8 cellular contexts compared by ENCODE assay signal in the genomic region with DNA sequence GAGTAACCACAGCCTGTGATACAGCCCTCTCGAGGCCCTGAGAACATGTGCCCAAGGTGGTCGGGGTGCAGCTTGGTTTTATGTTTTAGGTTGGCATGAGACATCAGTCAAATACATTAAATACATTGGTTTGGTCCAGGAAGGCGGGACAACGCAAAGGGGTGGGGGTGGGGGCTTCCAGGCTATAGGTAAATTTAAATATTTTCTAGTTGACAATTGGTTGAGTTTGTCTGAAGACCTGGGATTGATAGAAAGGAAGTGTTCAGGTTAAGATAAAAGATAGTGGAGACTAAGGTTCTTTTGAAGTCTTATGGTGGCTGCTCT. TPM values are rescaled to one million over a fixed set of nuclear protein-coding genes. Genes with fewer than 3 reads are reported as not detected.
A peak's percentile ranks its signal among the peaks of the same experiment; 100 is the strongest.
DNase-seq lines count a peak whose midpoint lies in the region; ATAC-seq and TF ChIP-seq lines count a peak whose summit lies in the region.

No MANE protein-coding gene starts in this region.

- no peaks in the 10 kb centered on the region for H3K27me3 Mint-ChIP-seq in activated T-cell treated with anti-CD3 and anti-CD28 coated beads, Interleukin-2, amount 50 U/mL, for 72 hours (ENCODE audit: low read depth)

- H3K4me1 ChIP-seq in iPS-15b (ENCODE audit: control insufficient read depth, insufficient read depth, low read length): no peaks in the 10 kb centered on the region
- peaks cover 11 to 44% (median 36%) of the 10 kb centered on the region in 4 donors for H3K4me1 ChIP-seq in stomach

- H3K27ac ChIP-seq in stomach: peak overlapping the region in 3 of 5 donors; percentile 95 to 99 (median 96)

- H3K4me3 ChIP-seq in iPS-15b (ENCODE audit: low read depth, low read length) (peak overlapping the region; percentile 97), stomach (peak overlapping the region; percentile 75 to 84 (median 76))

- WGBS in stomach, 5 donors: 33 to 51% (median 36%) methylated on average over 4 of the region's 4 CpGs

- H3K9me3 Mint-ChIP-seq in activated T-cell treated with anti-CD3 and anti-CD28 coated beads, Interleukin-2, amount 50 U/mL, for 72 hours: no peaks in the 10 kb centered on the region

- TF ChIP-seq POLR2A in stomach (IDR thresholded peaks at IDR 0.05): no peak

- peaks cover 3 to 13% of the 10 kb centered on the region in 2 donors for H3K36me3 Mint-ChIP-seq in activated T-cell treated with anti-CD3 and anti-CD28 coated beads, Interleukin-2, amount 50 U/mL, for 72 hours (ENCODE audit: insufficient read depth in 2 of 2)

- peaks cover 7% of the 10 kb centered on the region for H3K36me3 ChIP-seq in iPS-15b (ENCODE audit: control insufficient read depth, insufficient read depth, low read length)
- peaks cover 0 to 26% (median 24%) of the 10 kb centered on the region in 4 donors for H3K36me3 ChIP-seq in stomach

- intact Hi-C loops in stomach (cut with DNase I; ENCODE audit: low total_unique reads): no loop called here
- intact Hi-C loops in posterior cingulate gyrus (cut with DNase I): no loop called here

- ATAC-seq in activated T-cell treated with anti-CD3 and anti-CD28 coated beads, Interleukin-2, amount 50 U/mL, for 72 hours (replicated peaks in 1 of 2): no peak

- TF ChIP-seq CTCF in stomach (IDR thresholded peaks at IDR 0.05): no peak

- peak overlapping the region; percentile 87 to 98 for H3K4me3 Mint-ChIP-seq in activated T-cell treated with anti-CD3 and anti-CD28 coated beads, Interleukin-2, amount 50 U/mL, for 72 hours

- no peaks in the 10 kb centered on the region for H3K9me3 ChIP-seq in iPS-15b (ENCODE audit: control insufficient read depth, insufficient read depth, low read length)
- H3K9me3 ChIP-seq in stomach: no peaks in the 10 kb centered on the region

- peaks cover 57% of the 10 kb centered on the region for H3K4me1 Mint-ChIP-seq in activated T-cell treated with anti-CD3 and anti-CD28 coated beads, Interleukin-2, amount 50 U/mL, for 72 hours (ENCODE audit: low read depth)

- H3K27me3 ChIP-seq in iPS-15b (ENCODE audit: control insufficient read depth, insufficient read depth, low read length) (no peaks in the 10 kb centered on the region), stomach (no peaks in the 10 kb centered on the region)

- peak overlapping the region; percentile 94 for H3K27ac Mint-ChIP-seq in activated T-cell treated with anti-CD3 and anti-CD28 coated beads, Interleukin-2, amount 50 U/mL, for 72 hours

- TF ChIP-seq EP300 in stomach (IDR thresholded peaks at IDR 0.05): no peak

- H3K9ac ChIP-seq in iPS-15b (ENCODE audit: low read depth, low read length): peak overlapping the region; percentile 97

- DNase-seq in NCI-H146 (lab: John Stamatoyannopoulos, UW) (peak; percentile 46), NCI-H146 treated with DMSO at 0.1 percent for 48 hours (lab: John Stamatoyannopoulos, UW; ENCODE audit: unreplicated experiment) (no peak), stomach (no peak), GDM1 (lab: John Stamatoyannopoulos, UW) (no peak), posterior cingulate gyrus (no peak), NCI-H1930 (lab: John Stamatoyannopoulos, UW) (no peak)
- no peak for DNase-seq in activated T-cell treated with anti-CD3 and anti-CD28 coated beads, Interleukin-2, amount 50 U/mL, for 72 hours

RNA-seq across cellular contexts. Expression of gene ZKSCAN2, which starts 1.2 kb away (rescaled TPM):
- total RNA-seq in activated T-cell treated with anti-CD3 and anti-CD28 coated beads, Interleukin-2, amount 50 U/mL, for 72 hours: 1 to 10 TPM; 5.8 to 6.7 TPM
- total RNA-seq in stomach: 1 to 10 TPM in 3 of 5 donors, under 1 TPM in 1, not detected in 1; 0.45 to 5.3 (median 2.7) TPM
- under 1 TPM; 0.58 to 0.92 (median 0.81) TPM for polyA plus RNA-seq in stomach

RNA-seq across cellular contexts. Expression of gene AQP8, which starts 42.1 kb away (rescaled TPM):
- total RNA-seq in activated T-cell treated with anti-CD3 and anti-CD28 coated beads, Interleukin-2, amount 50 U/mL, for 72 hours: under 1 TPM in 1 of 2 donors, not detected in 1; 0.19 TPM
- total RNA-seq in stomach: not detected
- under 1 TPM in 1 of 3 donors, not detected in 2; 0.13 TPM for polyA plus RNA-seq in stomach
